In the genomic region with DNA sequence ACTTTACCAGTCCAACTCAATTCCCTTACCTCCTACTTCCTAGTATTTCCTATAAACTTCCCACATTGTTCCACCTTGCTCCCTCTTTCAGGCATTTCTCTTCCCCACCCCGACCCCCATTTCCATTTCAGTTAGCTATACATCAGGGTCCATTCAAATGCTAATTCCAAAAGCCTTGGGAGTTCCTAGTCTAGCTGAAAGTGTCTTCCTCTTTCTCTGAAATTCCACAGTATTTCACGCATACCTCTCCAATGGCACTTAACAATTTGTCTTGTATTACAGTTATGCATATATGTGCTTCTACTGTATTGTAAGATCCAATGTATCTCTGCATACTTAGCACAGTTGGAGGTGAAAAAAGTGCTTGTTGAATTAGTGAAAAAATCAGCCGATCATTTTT, we compare ENCODE assay signal across 26 cellular contexts.
DNase-seq lines count a peak whose midpoint lies in the region; ATAC-seq and TF ChIP-seq lines count a peak whose summit lies in the region.
"Had no signal": no experiment of that assay in that cellular context is flagged by ENCODE, and none has a peak within 500 bp of the region (broad histone marks: within the 10 kb centered on the region; RNA-seq: fewer than 3 reads in every experiment).

No MANE protein-coding gene starts in this region.

- H3K9me3 Mint-ChIP-seq in CD4-positive, alpha-beta T cell = no peaks in the 10 kb centered on the region
- no peaks in the 10 kb centered on the region for H3K9me3 Mint-ChIP-seq in HFFc6
- no peaks in the 10 kb centered on the region for H3K9me3 Mint-ChIP-seq in immature natural killer cell
- H3K9me3 Mint-ChIP-seq: activated CD4-positive, alpha-beta memory T cell treated with anti-CD3 and anti-CD28 coated beads for 36 hours had no signal

- no peaks in the 10 kb centered on the region for H3K36me3 ChIP-seq in brain microvascular endothelial cell (replicated peaks)
- H3K36me3 ChIP-seq: colonic mucosa, lower lobe of right lung, pancreas, Peyer's patch, uterus had no signal

- CTCF ChIA-PET in CD4-positive, alpha-beta T cell (lab: Charles Lee) = interaction anchor here (1.6 kb wide), 1 partner anchor 8 kb away, joined by 4 read pairs; no protein-coding TSS in a partner anchor

- H3K4me3 ChIP-seq in brain microvascular endothelial cell (ENCODE audit: low read depth, low read length) = no peak overlapping the region
- H3K4me3 ChIP-seq: BLaER1 treated with 17β-estradiol and CSF1 and Interleukin-3, amounts not matched to agents 10 nM and 100 nM; colonic mucosa; lower lobe of right lung; pancreas; Peyer's patch; SJSA1; uterus had no signal

- H3K27ac ChIP-seq in CD4-positive, alpha-beta T cell (ENCODE audit: low read depth, low read length) = no peak overlapping the region
- peak overlapping the region; percentile 87 for H3K27ac ChIP-seq in brain microvascular endothelial cell
- H3K27ac ChIP-seq: BLaER1 treated with 17β-estradiol and CSF1 and Interleukin-3, amounts not matched to agents 10 nM and 100 nM; colonic mucosa; lower lobe of right lung; pancreas; Peyer's patch; SJSA1; uterus had no signal

- peak overlapping the region; percentile 1 for H3K27ac Mint-ChIP-seq in CD4-positive, alpha-beta T cell
- H3K27ac Mint-ChIP-seq in HFFc6 (peak overlapping the region; percentile 64), immature natural killer cell (peak overlapping the region in 3 of 6 donors; percentile 1 to 59 (median 34))
- H3K27ac Mint-ChIP-seq: activated CD4-positive, alpha-beta memory T cell treated with anti-CD3 and anti-CD28 coated beads for 36 hours had no signal

- in situ Hi-C loops in brain microvascular endothelial cell (cut with HindIII; ENCODE audit: low pct_ligation_motif_present, low sequenced_read_pairs) = no loop called here

- ATAC-seq in CD4-positive, alpha-beta T cell (ENCODE audit: poor library complexity) = no peak
- ATAC-seq in HG02623 (IDR thresholded peaks at IDR 0.05; ENCODE audit: unreplicated experiment) = no peak
- ATAC-seq: lower lobe of right lung, right cardiac atrium had no signal

- peaks cover 91% of the 10 kb centered on the region for H3K4me1 Mint-ChIP-seq in CD4-positive, alpha-beta T cell (ENCODE audit: low read depth)
- H3K4me1 Mint-ChIP-seq in HFFc6 (ENCODE audit: low read depth) (peaks cover 61% of the 10 kb centered on the region), immature natural killer cell (peaks cover 66 to 93% of the 10 kb centered on the region in 2 donors)

- H3K4me3 Mint-ChIP-seq in CD4-positive, alpha-beta T cell = no peak overlapping the region
- 0 out of 2 replicates have a peak overlapping the region, but pooled peaks have one; percentile 7 for H3K4me3 Mint-ChIP-seq in HFFc6
- H3K4me3 Mint-ChIP-seq in immature natural killer cell = peak overlapping the region in 3 of 5 donors; percentile 8 to 33 (median 9)
- H3K4me3 Mint-ChIP-seq: activated CD4-positive, alpha-beta memory T cell treated with anti-CD3 and anti-CD28 coated beads for 36 hours had no signal

- no peak for DNase-seq in CD4-positive, alpha-beta T cell
- DNase-seq in HFFc6 (no peak), brain microvascular endothelial cell (no peak), immature natural killer cell (no peak), middle frontal gyrus (ENCODE audit: extremely low spot score, low spot score) (no peak), NCI-H2081 (lab: John Stamatoyannopoulos, UW) (no peak), SIG-M5 (lab: John Stamatoyannopoulos, UW) (no peak)
- DNase-seq: ACHN; activated CD4-positive, alpha-beta memory T cell treated with anti-CD3 and anti-CD28 coated beads for 36 hours; activated T-cell treated with anti-CD3 and anti-CD28 coated beads, Interleukin-2, amount 50 U/mL, for 1 hour; colonic mucosa; islet precursor cell; lower lobe of right lung; NCI-H1092 treated with DMSO at 0.1 percent for 48 hours; NCI-H2029; NCI-H446 treated with DMSO at 0.1 percent for 48 hours; pancreas; Peyer's patch; right cardiac atrium; stimulated activated CD4-positive, alpha-beta T cell treated with anti-CD3 and anti-CD28 coated beads, Interleukin-12 subunit alpha, Interleukin-12 subunit beta, amount 100 ng/mL, for 4 hours; stimulated activated CD8-positive, alpha-beta memory T cell treated with anti-CD3 and anti-CD28 coated beads, Interleukin-4, amount 100 ng/mL, for 48 hours; substantia nigra; uterus had no signal

- no peaks in the 10 kb centered on the region for H3K27me3 Mint-ChIP-seq in CD4-positive, alpha-beta T cell
- peaks cover 3% of the 10 kb centered on the region; the same call in 1 of the 2 replicates for H3K27me3 Mint-ChIP-seq in HFFc6 (ENCODE audit: insufficient read depth)
- peaks cover 0 to 3% (median 2%) of the 10 kb centered on the region in 3 donors for H3K27me3 Mint-ChIP-seq in immature natural killer cell (ENCODE audit: low read depth in 3 of 3)
- H3K27me3 Mint-ChIP-seq: activated CD4-positive, alpha-beta memory T cell treated with anti-CD3 and anti-CD28 coated beads for 36 hours had no signal

- intact Hi-C loops in CD4-positive, alpha-beta T cell (cut with DNase I, micrococcal nuclease) = no loop called here

- H3K27me3 ChIP-seq in CD4-positive, alpha-beta T cell (ENCODE audit: control insufficient read depth, insufficient read depth, low read length) = no peaks in the 10 kb centered on the region
- H3K27me3 ChIP-seq in brain microvascular endothelial cell (replicated peaks) = no peaks in the 10 kb centered on the region
- H3K27me3 ChIP-seq: BLaER1 treated with 17β-estradiol and CSF1 and Interleukin-3, amounts not matched to agents 10 nM and 100 nM; colonic mucosa; pancreas; Peyer's patch; SJSA1; uterus had no signal

- H3K9me3 ChIP-seq in CD4-positive, alpha-beta T cell (ENCODE audit: control insufficient read depth, low read length) = no peaks in the 10 kb centered on the region
- H3K9me3 ChIP-seq: colonic mucosa, lower lobe of right lung, pancreas, Peyer's patch, SJSA1, uterus had no signal

- H3K36me3 Mint-ChIP-seq in CD4-positive, alpha-beta T cell (ENCODE audit: low read depth) = peaks cover 54% of the 10 kb centered on the region
- H3K36me3 Mint-ChIP-seq in HFFc6 (ENCODE audit: low read depth) (peaks cover 27% of the 10 kb centered on the region), immature natural killer cell (peaks cover 0 to 9% (median 3%) of the 10 kb centered on the region in 3 donors)

- POLR2A ChIA-PET in CD4-positive, alpha-beta T cell (lab: Charles Lee) = interaction anchor here (0.8 to 1.7 kb wide), 2 partner anchors 8 to 9 kb away, joined by 3 to 7 read pairs; no protein-coding TSS in a partner anchor

- no peak for TF ChIP-seq CTCF in CD4-positive, alpha-beta T cell (IDR thresholded peaks at IDR 0.05)
- TF ChIP-seq CTCF in HFFc6 (IDR thresholded peaks at IDR 0.05) (no peak), brain microvascular endothelial cell (IDR thresholded peaks at IDR 0.05; ENCODE audit: low read depth, low read length, missing control alignments) (no peak)
